Comparison of ENCODE assay signal across 15 cellular contexts in genomic region chr21:45336870-45337269, GRCh38. TPM values are rescaled to one million over a fixed set of nuclear protein-coding genes. Genes with fewer than 3 reads are reported as not detected.
A peak's percentile ranks its signal among the peaks of the same experiment; 100 is the strongest.
DNase-seq lines count a peak whose midpoint lies in the region; ATAC-seq and TF ChIP-seq lines count a peak whose summit lies in the region.
"Had no signal": no experiment of that assay in that cellular context is flagged by ENCODE, and none has a peak within 500 bp of the region (broad histone marks: within the 10 kb centered on the region; RNA-seq: fewer than 3 reads in every experiment).

No MANE protein-coding gene starts in this region.

- peak; percentile 73 for DNase-seq in EH (ENCODE audit: low read depth)
- peak; percentile 30 for DNase-seq in RWPE2 (ENCODE audit: low spot score)
- peak; percentile 53 for DNase-seq in left ventricle myocardium superior
- peak; percentile 12 to 40 for DNase-seq in psoas muscle
- DNase-seq in inferior parietal cortex (ENCODE audit: extremely low spot score) = no peak
- DNase-seq in naive thymus-derived CD4-positive, alpha-beta T cell = no peak
- DNase-seq: activated CD4-positive, CD25-positive, alpha-beta regulatory T cell; Calu3; kidney glomerular epithelial cell; NCI-H345; RPMI8226; stimulated activated CD4-positive, alpha-beta T cell treated with anti-CD3 and anti-CD28 coated beads, Interleukin-2, amount 100 ng/mL, for 48 hours; stimulated activated naive CD8-positive, alpha-beta T cell treated with anti-CD3 and anti-CD28 coated beads, Interleukin-15, Interleukin-2, amounts not matched to agents 100 U/mL and 50 U/mL, for 24 hours had no signal

- H3K4me1 Mint-ChIP-seq in naive thymus-derived CD4-positive, alpha-beta T cell = peaks cover 0 to 9% (median 0%) of the 10 kb centered on the region in 7 donors

- H3K27ac ChIP-seq in RWPE2 (ENCODE audit: poor library complexity, severe bottlenecking) (no peak overlapping the region), psoas muscle (no peak overlapping the region)
- no peak overlapping the region for H3K27ac ChIP-seq in naive thymus-derived CD4-positive, alpha-beta T cell (ENCODE audit: low read depth, low read length)

- H3K4me3 ChIP-seq in RWPE2 (ENCODE audit: severe bottlenecking) (no peak overlapping the region), psoas muscle (no peak overlapping the region)
- H3K4me3 ChIP-seq in naive thymus-derived CD4-positive, alpha-beta T cell (ENCODE audit: low read length) = no peak overlapping the region

- no peak overlapping the region for H3K4me3 Mint-ChIP-seq in naive thymus-derived CD4-positive, alpha-beta T cell

- H3K9me3 ChIP-seq in RWPE2 (ENCODE audit: severe bottlenecking) (no peaks in the 10 kb centered on the region), psoas muscle (no peaks in the 10 kb centered on the region)
- no peaks in the 10 kb centered on the region for H3K9me3 ChIP-seq in naive thymus-derived CD4-positive, alpha-beta T cell (ENCODE audit: control insufficient read depth in 2 of 3, low read length in 3 of 3)

- CTCF ChIA-PET in naive thymus-derived CD4-positive, alpha-beta T cell (lab: Charles Lee) = no interaction called here

- H3K27me3 ChIP-seq in RWPE2 (ENCODE audit: insufficient read depth, poor library complexity, severe bottlenecking) = no peaks in the 10 kb centered on the region
- peaks cover 0 to 28% (median 2%) of the 10 kb centered on the region in 3 donors for H3K27me3 ChIP-seq in psoas muscle (ENCODE audit: insufficient read depth in 3 of 3, low read length in 2 of 3)
- no peaks in the 10 kb centered on the region for H3K27me3 ChIP-seq in naive thymus-derived CD4-positive, alpha-beta T cell (ENCODE audit: control insufficient read depth in 2 of 2, insufficient read depth in 2 of 2, low read length in 2 of 2)

- H3K36me3 Mint-ChIP-seq in naive thymus-derived CD4-positive, alpha-beta T cell = peaks cover 0 to 3% (median 0%) of the 10 kb centered on the region in 5 donors

- H3K4me1 ChIP-seq in RWPE2 (ENCODE audit: insufficient read depth, poor library complexity, severe bottlenecking) = peaks cover 23% of the 10 kb centered on the region
- no peaks in the 10 kb centered on the region for H3K4me1 ChIP-seq in psoas muscle
- H3K4me1 ChIP-seq in naive thymus-derived CD4-positive, alpha-beta T cell (ENCODE audit: control insufficient read depth in 2 of 2, insufficient read depth in 2 of 2, low read length in 2 of 2) = no peaks in the 10 kb centered on the region

- WGBS in psoas muscle, 3 donors = 21 to 32% (median 29%) methylated on average over 6 to 8 of the region's 8 CpGs

- TF ChIP-seq CTCF in RWPE2 (IDR thresholded peaks at IDR 0.05; ENCODE audit: poor library complexity, severe bottlenecking) (no peak), psoas muscle (IDR thresholded peaks at IDR 0.05) (no peak)

- H3K36me3 ChIP-seq in RWPE2 (ENCODE audit: low read depth) (no peaks in the 10 kb centered on the region), psoas muscle (ENCODE audit: insufficient read depth in 1 of 2, low read depth in 1 of 2) (no peaks in the 10 kb centered on the region)
- no peaks in the 10 kb centered on the region for H3K36me3 ChIP-seq in naive thymus-derived CD4-positive, alpha-beta T cell (ENCODE audit: control insufficient read depth in 2 of 3, insufficient read depth in 3 of 3, low read length in 3 of 3)

- no peak for ATAC-seq in RWPE2 (ENCODE audit: low read depth)
- peak; percentile 74 for ATAC-seq in left ventricle myocardium superior
- ATAC-seq in psoas muscle = peak in 1 of 4 donors; percentile 26
- no peak for ATAC-seq in naive thymus-derived CD4-positive, alpha-beta T cell
- no peak for ATAC-seq in GM21576 (IDR thresholded peaks at IDR 0.05; ENCODE audit: unreplicated experiment)
- ATAC-seq in HG03039 (IDR thresholded peaks at IDR 0.05; ENCODE audit: unreplicated experiment) = no peak

- peaks cover 0 to 3% (median 0%) of the 10 kb centered on the region in 11 donors for H3K9me3 Mint-ChIP-seq in naive thymus-derived CD4-positive, alpha-beta T cell

- peaks cover 4 to 12% (median 5%) of the 10 kb centered on the region in 5 donors for H3K27me3 Mint-ChIP-seq in naive thymus-derived CD4-positive, alpha-beta T cell

- H3K27ac Mint-ChIP-seq in naive thymus-derived CD4-positive, alpha-beta T cell = peak overlapping the region in 1 of 9 donors; percentile 58

- POLR2A ChIA-PET in naive thymus-derived CD4-positive, alpha-beta T cell (lab: Charles Lee) = no interaction called here

- intact Hi-C loops in left ventricle myocardium superior (cut with micrococcal nuclease) (no loop called here), psoas muscle (cut with DNase I) (no loop called here)
- intact Hi-C loops in naive thymus-derived CD4-positive, alpha-beta T cell (cut with micrococcal nuclease) = no loop called here

RNA-seq across cellular contexts. Expression of gene POFUT2, which starts 49.2 kb away (rescaled TPM):
- total RNA-seq in left ventricle myocardium superior (15.7 TPM), psoas muscle (10 to 100 TPM in 2 of 4 donors, 1 to 10 TPM in 2; 5.6 to 13.9 (median 9.4) TPM)
- 10 to 100 TPM in 2 of 3 donors, 1 to 10 TPM in 1; 8.3 to 13.1 (median 10.8) TPM for polyA plus RNA-seq in psoas muscle
- 10 to 100 TPM; 20.1 to 53.3 (median 47.8) TPM for total RNA-seq in naive thymus-derived CD4-positive, alpha-beta T cell
- 1 to 10 TPM; 3.8 to 5.4 TPM for polyA plus RNA-seq in naive thymus-derived CD4-positive, alpha-beta T cell

Comparison
In these comparisons a context has a peak if more than half of its experiments do, and no peak if none do; other contexts are left out.
1. DNase-seq: peak in EH (single experiment), RWPE2 (single experiment), left ventricle myocardium superior (single experiment) and psoas muscle (2 of 2); none in inferior parietal cortex (single experiment) and naive thymus-derived CD4-positive, alpha-beta T cell (0 of 9).